13 cellular contexts compared by ENCODE assay signal in the genomic region with DNA sequence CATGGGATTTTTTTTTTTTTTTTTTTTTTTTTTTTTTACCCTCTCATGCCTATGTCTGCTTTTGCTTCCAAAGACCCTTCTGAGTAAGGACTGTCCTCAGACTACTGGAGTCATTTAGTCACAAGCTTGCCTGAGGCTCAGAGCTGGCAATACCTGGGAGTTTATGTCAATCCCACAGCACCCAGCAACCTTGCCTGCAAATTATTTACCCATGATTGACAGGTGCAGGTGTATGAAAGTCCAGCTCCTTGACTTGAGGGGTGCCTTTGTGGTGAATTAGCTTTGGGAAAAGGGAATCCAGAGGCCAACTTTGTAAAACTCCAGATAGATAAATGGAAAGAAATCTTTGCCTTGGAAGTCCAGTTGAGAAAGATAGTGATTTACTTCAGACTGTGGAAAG. TPM values are rescaled to one million over a fixed set of nuclear protein-coding genes. Genes with fewer than 3 reads are reported as not detected.
DNase-seq lines count a peak whose midpoint lies in the region; ATAC-seq and TF ChIP-seq lines count a peak whose summit lies in the region.
"Not testable (repeated sequence)": the region's sequence is repeated elsewhere in the genome, so short reads cannot be mapped to it uniquely, and the experiment has no call there.
"Had no signal": no experiment of that assay in that cellular context is flagged by ENCODE, and none has a peak within 500 bp of the region (broad histone marks: within the 10 kb centered on the region; RNA-seq: fewer than 3 reads in every experiment).

No MANE protein-coding gene starts in this region.

- POLR2A ChIA-PET in CD4-positive, alpha-beta T cell (lab: Charles Lee), result interaction anchor here (1.2 to 1.6 kb wide), 2 partner anchors 28 to 58 kb away, joined by 3 to 4 read pairs; no protein-coding TSS in a partner anchor
- POLR2A ChIA-PET in naive thymus-derived CD4-positive, alpha-beta T cell (lab: Charles Lee), result interaction anchor here (0.7 to 1.3 kb wide), 2 partner anchors 56 to 61 kb away, joined by 3 to 4 read pairs; no protein-coding TSS in a partner anchor

- H3K9me3 ChIP-seq in CD4-positive, alpha-beta T cell (ENCODE audit: control insufficient read depth, low read length); naive thymus-derived CD4-positive, alpha-beta T cell (ENCODE audit: control insufficient read depth in 2 of 3, low read length in 3 of 3): not testable (repeated sequence)

- DNase-seq in CD4-positive, alpha-beta T cell; T-helper 2 cell treated with Interferon-gamma antibody and Interleukin-4, amounts not matched to agents 5 μg/mL and 100 μg/mL, for 36 hours (ENCODE audit: low spot score); central memory CD8-positive, alpha-beta T cell (ENCODE audit: low spot score in 2 of 2); naive thymus-derived CD4-positive, alpha-beta T cell: not testable (repeated sequence)
- peak; percentile 18 for DNase-seq in LHCN-M2 (ENCODE audit: low read depth)
- DNase-seq in left kidney (ENCODE audit: low read depth, low spot score), result peak; percentile 48
- DNase-seq in renal cortical epithelial cell (ENCODE audit: low read depth), result peak; percentile 22

- not testable (repeated sequence) for H3K27me3 Mint-ChIP-seq in CD4-positive, alpha-beta T cell; T-helper 2 cell treated with Interferon-gamma antibody and Interleukin-4, amounts not matched to agents 5 μg/mL and 100 μg/mL, for 36 hours (ENCODE audit: low read depth); activated naive CD8-positive, alpha-beta T cell; central memory CD8-positive, alpha-beta T cell; naive thymus-derived CD4-positive, alpha-beta T cell

- ATAC-seq in CD4-positive, alpha-beta T cell (ENCODE audit: poor library complexity); central memory CD8-positive, alpha-beta T cell (replicated peaks; ENCODE audit: extremely low read depth, poor library complexity, severe bottlenecking); naive thymus-derived CD4-positive, alpha-beta T cell: not testable (repeated sequence)

- H3K27ac ChIP-seq in CD4-positive, alpha-beta T cell (ENCODE audit: low read depth, low read length), result peak overlapping the region; percentile 2
- H3K27ac ChIP-seq in naive thymus-derived CD4-positive, alpha-beta T cell (ENCODE audit: low read depth, low read length), result peak overlapping the region; percentile 18

- peaks cover 93% of the 10 kb centered on the region for H3K36me3 Mint-ChIP-seq in CD4-positive, alpha-beta T cell (ENCODE audit: low read depth)
- H3K36me3 Mint-ChIP-seq in T-helper 2 cell treated with Interferon-gamma antibody and Interleukin-4, amounts not matched to agents 5 μg/mL and 100 μg/mL, for 36 hours (ENCODE audit: low read depth), result peaks cover 67% of the 10 kb centered on the region
- H3K36me3 Mint-ChIP-seq in activated naive CD8-positive, alpha-beta T cell, result peaks cover 38% of the 10 kb centered on the region
- H3K36me3 Mint-ChIP-seq in central memory CD8-positive, alpha-beta T cell (ENCODE audit: insufficient read depth), result peaks cover 46% of the 10 kb centered on the region
- H3K36me3 Mint-ChIP-seq in naive thymus-derived CD4-positive, alpha-beta T cell, result peaks cover 14 to 84% (median 60%) of the 10 kb centered on the region in 5 donors

- H3K36me3 ChIP-seq in naive thymus-derived CD4-positive, alpha-beta T cell (ENCODE audit: control insufficient read depth in 2 of 3, insufficient read depth in 3 of 3, low read length in 3 of 3), result peaks cover 6 to 49% (median 15%) of the 10 kb centered on the region in 3 experiments

- H3K27me3 ChIP-seq in CD4-positive, alpha-beta T cell (ENCODE audit: control insufficient read depth, insufficient read depth, low read length); naive thymus-derived CD4-positive, alpha-beta T cell (ENCODE audit: control insufficient read depth in 2 of 2, insufficient read depth in 2 of 2, low read length in 2 of 2): not testable (repeated sequence)

- H3K4me3 ChIP-seq in naive thymus-derived CD4-positive, alpha-beta T cell (ENCODE audit: low read length), result not testable (repeated sequence)

- not testable (repeated sequence) for H3K4me1 ChIP-seq in naive thymus-derived CD4-positive, alpha-beta T cell (ENCODE audit: control insufficient read depth in 2 of 2, insufficient read depth in 2 of 2, low read length in 2 of 2)

- not testable (repeated sequence) for TF ChIP-seq CTCF in CD4-positive, alpha-beta T cell (IDR thresholded peaks at IDR 0.05)

- peaks cover 73% of the 10 kb centered on the region for H3K4me1 Mint-ChIP-seq in CD4-positive, alpha-beta T cell (ENCODE audit: low read depth)
- peaks cover 18% of the 10 kb centered on the region for H3K4me1 Mint-ChIP-seq in T-helper 2 cell treated with Interferon-gamma antibody and Interleukin-4, amounts not matched to agents 5 μg/mL and 100 μg/mL, for 36 hours (ENCODE audit: low read depth)
- H3K4me1 Mint-ChIP-seq in activated naive CD8-positive, alpha-beta T cell (ENCODE audit: low read depth), result peaks cover 65% of the 10 kb centered on the region
- peaks cover 67% of the 10 kb centered on the region for H3K4me1 Mint-ChIP-seq in central memory CD8-positive, alpha-beta T cell
- peaks cover 24 to 84% (median 79%) of the 10 kb centered on the region in 7 donors for H3K4me1 Mint-ChIP-seq in naive thymus-derived CD4-positive, alpha-beta T cell

- intact Hi-C loops in CD4-positive, alpha-beta T cell (cut with DNase I, micrococcal nuclease), result loop anchor here (2.0 to 5.0 kb wide), 2 partner anchors 57 to 58 kb away; no protein-coding TSS in a partner anchor
- intact Hi-C loops in naive thymus-derived CD4-positive, alpha-beta T cell (cut with micrococcal nuclease), result not testable (repeated sequence)

- not testable (repeated sequence) for H3K4me3 Mint-ChIP-seq in CD4-positive, alpha-beta T cell; T-helper 2 cell treated with Interferon-gamma antibody and Interleukin-4, amounts not matched to agents 5 μg/mL and 100 μg/mL, for 36 hours; activated naive CD8-positive, alpha-beta T cell; central memory CD8-positive, alpha-beta T cell; naive thymus-derived CD4-positive, alpha-beta T cell

- CTCF ChIA-PET in CD4-positive, alpha-beta T cell (lab: Charles Lee); naive thymus-derived CD4-positive, alpha-beta T cell (lab: Charles Lee): not testable (repeated sequence)

- H3K9me3 Mint-ChIP-seq in CD4-positive, alpha-beta T cell; T-helper 2 cell treated with Interferon-gamma antibody and Interleukin-4, amounts not matched to agents 5 μg/mL and 100 μg/mL, for 36 hours; activated naive CD8-positive, alpha-beta T cell (ENCODE audit: low read depth); central memory CD8-positive, alpha-beta T cell; naive thymus-derived CD4-positive, alpha-beta T cell: not testable (repeated sequence)

- H3K27ac Mint-ChIP-seq in CD4-positive, alpha-beta T cell, result peak overlapping the region; percentile 78
- peak overlapping the region; percentile 15 for H3K27ac Mint-ChIP-seq in T-helper 2 cell treated with Interferon-gamma antibody and Interleukin-4, amounts not matched to agents 5 μg/mL and 100 μg/mL, for 36 hours
- H3K27ac Mint-ChIP-seq in activated naive CD8-positive, alpha-beta T cell, result peak overlapping the region; percentile 66
- peak overlapping the region; percentile 84 for H3K27ac Mint-ChIP-seq in central memory CD8-positive, alpha-beta T cell (ENCODE audit: low read depth)
- H3K27ac Mint-ChIP-seq in naive thymus-derived CD4-positive, alpha-beta T cell, result peak overlapping the region in 8 of 9 donors; percentile 30 to 83 (median 75)

RNA-seq across cellular contexts. Expression of a gene that starts 53.2 kb away (rescaled TPM):
- under 1 TPM; 0.11 to 0.14 TPM for total RNA-seq in CD4-positive, alpha-beta T cell
- total RNA-seq in LHCN-M2 (2014; rRNA removed) (not detected in 2 replicates), renal cortical epithelial cell (not detected in 2 replicates)
- not detected for polyA plus RNA-seq in LHCN-M2 (2012)
- 1 to 10 TPM in 2 of 5 experiments, under 1 TPM in 3; 0.27 to 5.8 (median 0.94) TPM for total RNA-seq in naive thymus-derived CD4-positive, alpha-beta T cell
- under 1 TPM; 0.05 to 0.09 TPM for polyA plus RNA-seq in naive thymus-derived CD4-positive, alpha-beta T cell
- total RNA-seq: A673, GM23338, HT-29 had no signal
- polyA plus RNA-seq: AG04450, CD14-positive monocyte, GM23338 had no signal

Comparison
In these comparisons a context has a peak if more than half of its experiments do, and no peak if none do; other contexts are left out.
1. H3K27ac Mint-ChIP-seq: peak in every context shown above with its lines; median percentile 84 in central memory CD8-positive, alpha-beta T cell; 78 in CD4-positive, alpha-beta T cell; 75 in naive thymus-derived CD4-positive, alpha-beta T cell; 66 in activated naive CD8-positive, alpha-beta T cell; 15 in T-helper 2 cell treated with Interferon-gamma antibody and Interleukin-4, amounts not matched to agents 5 μg/mL and 100 μg/mL, for 36 hours.